ENCODE assay signal across 20 cellular contexts in genomic region chr4:78662661-78663060, GRCh38.
DNase-seq lines count a peak whose midpoint lies in the region; ATAC-seq, FAIRE-seq and TF ChIP-seq lines count a peak whose summit lies in the region.
"Had no signal": no experiment of that assay in that cellular context is flagged by ENCODE, and none has a peak within 500 bp of the region (broad histone marks: within the 10 kb centered on the region; RNA-seq: fewer than 3 reads in every experiment).

No MANE protein-coding gene starts in this region.

- BruUV-seq in GM12878 (replicated peaks; lab: Mats Ljungman, UMichigan), result no TSS peak

- no peak overlapping the region for H3K4me3 Mint-ChIP-seq in memory B cell
- H3K4me3 Mint-ChIP-seq: activated CD4-positive, alpha-beta T cell treated with anti-CD3 and anti-CD28 coated beads, Interleukin-2, amount 10 ng/mL, durations not matched to agents 7 days and 5 days; mesothelial cell of epicardium; nephron progenitor cell had no signal

- H4K20me1 ChIP-seq in GM12878 (ENCODE audit: control insufficient read depth, insufficient read depth), result no peaks in the 10 kb centered on the region

- CTCF ChIA-PET in GM12878 (lab: Yijun Ruan, JAX), result interaction anchor here (0.6 to 3.3 kb wide), 4 partner anchors 9 to 146 kb away, joined by 3 to 13 read pairs (median 4); no protein-coding TSS in a partner anchor

- peak overlapping the region; percentile 84 for H3K27ac Mint-ChIP-seq in memory B cell
- H3K27ac Mint-ChIP-seq: mesothelial cell of epicardium had no signal

- TF ChIP-seq EP300 in GM12878 (IDR thresholded peaks at IDR 0.05; ENCODE audit: borderline replicate concordance in 1 of 2, control insufficient read depth in 1 of 2, low read depth in 2 of 2, low read length in 2 of 2), result no peak

- SMC1A ChIA-PET in GM12878 (lab: Charles Lee; ENCODE audit: uncharacterized antibody, unreplicated experiment), result interaction anchor here (1.0 to 6.9 kb wide), 16 partner anchors 9 to 202 kb away, joined by 3 to 79 read pairs (median 7); no protein-coding TSS in a partner anchor

- in situ Hi-C loops in GM12878 (cut with MboI), result no loop called here

- H3K36me3 ChIP-seq in heart right ventricle, result no peaks in the 10 kb centered on the region
- no peaks in the 10 kb centered on the region for H3K36me3 ChIP-seq in GM12878 (ENCODE audit: control insufficient read depth in 2 of 2, insufficient read depth in 2 of 2, low read length in 1 of 2)
- no peaks in the 10 kb centered on the region for H3K36me3 ChIP-seq in upper lobe of right lung
- H3K36me3 ChIP-seq in prostate gland, result no peaks in the 10 kb centered on the region
- H3K36me3 ChIP-seq: cardiac muscle cell had no signal

- DNase-seq in heart right ventricle, result no peak
- no peak for DNase-seq in Right ventricle myocardium superior
- no peak for DNase-seq in GM12878 (ENCODE audit: low read depth, low spot score)
- DNase-seq in memory B cell (ENCODE audit: low spot score in 2 of 2), result no peak
- DNase-seq in upper lobe of right lung, result no peak
- DNase-seq in prostate gland (ENCODE audit: low spot score), result no peak
- DNase-seq: activated gamma-delta T cell; erythroblast; NCI-H2107; NCI-H524; nephron progenitor cell; stimulated activated CD4-positive, alpha-beta T cell treated with anti-CD3 and anti-CD28 coated beads, Interleukin-4, amount 100 ng/mL, for 4 hours had no signal

- TF ChIP-seq POLR2A in GM12878 (IDR thresholded peaks at IDR 0.05; ENCODE audit: low read depth, low read length), result no peak
- no peak for TF ChIP-seq POLR2A in prostate gland (IDR thresholded peaks at IDR 0.05)

- H3K9me3 ChIP-seq in heart right ventricle, result no peaks in the 10 kb centered on the region
- H3K9me3 ChIP-seq in GM12878 (replicated peaks; ENCODE audit: control insufficient read depth, insufficient read depth, low read length), result no peaks in the 10 kb centered on the region
- H3K9me3 ChIP-seq in upper lobe of right lung, result no peaks in the 10 kb centered on the region
- H3K9me3 ChIP-seq in prostate gland, result no peaks in the 10 kb centered on the region

- no peaks in the 10 kb centered on the region for H3K27me3 Mint-ChIP-seq in memory B cell
- H3K27me3 Mint-ChIP-seq: activated CD4-positive, alpha-beta T cell treated with anti-CD3 and anti-CD28 coated beads, Interleukin-2, amount 10 ng/mL, durations not matched to agents 7 days and 5 days; progenitor cell of endocrine pancreas had no signal

- no peaks in the 10 kb centered on the region for H3K36me3 Mint-ChIP-seq in memory B cell
- H3K36me3 Mint-ChIP-seq: mesothelial cell of epicardium had no signal

- H3K9ac ChIP-seq in GM12878 (ENCODE audit: control insufficient read depth, insufficient read depth, low read length), result no peak overlapping the region

- no peak for TF ChIP-seq RAD21 in GM12878 (IDR thresholded peaks at IDR 0.05; ENCODE audit: insufficient read depth, low read depth, low read length)

- H3K79me2 ChIP-seq in GM12878 (ENCODE audit: control insufficient read depth, insufficient read depth, low read length), result no peaks in the 10 kb centered on the region

- 93 to 97% methylated on average over 1 of the region's 1 CpG for WGBS in heart right ventricle, 2 donors
- 96% methylated on average over 1 of the region's 1 CpG for WGBS in GM12878 (ENCODE audit: insufficient coverage, insufficient replicate concordance, low lambda C conversion rate, missing lambda C conversion rate)
- whole genome bisulfite sequencing in prostate gland, result 85% methylated on average over 1 of the region's 1 CpG

- peak overlapping the region in 6 of 10 donors; percentile 47 to 84 (median 64) for H3K27ac ChIP-seq in heart right ventricle
- no peak overlapping the region for H3K27ac ChIP-seq in GM12878 (ENCODE audit: control insufficient read depth, insufficient read depth)
- H3K27ac ChIP-seq in upper lobe of right lung, result peak overlapping the region; percentile 38
- H3K27ac ChIP-seq in prostate gland, result no peak overlapping the region
- H3K27ac ChIP-seq: cardiac muscle cell had no signal

- peaks cover 51% of the 10 kb centered on the region for H3K4me1 Mint-ChIP-seq in memory B cell

- H3K4me3 ChIP-seq in heart right ventricle (no peak overlapping the region), GM12878 (no peak overlapping the region), upper lobe of right lung (no peak overlapping the region), prostate gland (no peak overlapping the region)
- H3K4me3 ChIP-seq: cardiac muscle cell, smooth muscle cell had no signal

- POLR2A ChIA-PET in GM12878 (lab: Charles Lee), result no interaction called here

- ATAC-seq in heart right ventricle (no peak), Right ventricle myocardium superior (ENCODE audit: poor library complexity) (no peak), GM12878 (no peak), memory B cell (ENCODE audit: low read depth) (no peak), upper lobe of right lung (no peak), GM18502 (IDR thresholded peaks at IDR 0.05; ENCODE audit: poor library complexity, unreplicated experiment) (no peak), HG02588 (IDR thresholded peaks at IDR 0.05; ENCODE audit: unreplicated experiment) (no peak)

- no peak for FAIRE-seq in GM12878 (lab: Jason Lieb, UNC)
- FAIRE-seq: frontal cortex had no signal

- TF ChIP-seq CTCF in heart right ventricle (IDR thresholded peaks at IDR 0.05), result no peak
- TF ChIP-seq CTCF in GM12878 (IDR thresholded peaks at IDR 0.05 in 2 of 3, conservative IDR thresholded peaks at IDR 0.05 in 1 of 3; ENCODE audit: control insufficient read depth in 2 of 3, extremely low read depth in 1 of 3, insufficient read depth in 1 of 3, low read depth in 3 of 3, low read length in 3 of 3), result no peak
- no peak for TF ChIP-seq CTCF in upper lobe of right lung (IDR thresholded peaks at IDR 0.05)
- TF ChIP-seq CTCF in prostate gland (IDR thresholded peaks at IDR 0.05), result no peak

- intact Hi-C loops in heart right ventricle (cut with DNase I), result no loop called here
- intact Hi-C loops in Right ventricle myocardium superior (cut with DNase I), result no loop called here
- intact Hi-C loops in GM12878 (cut with micrococcal nuclease; ENCODE audit: unreplicated experiment), result loop anchor here (1.0 to 5.0 kb wide), 4 partner anchors 49 to 200 kb away; partner anchors contain the start of gene BMP2K
- intact Hi-C loops in upper lobe of right lung (cut with DNase I), result no loop called here
- intact Hi-C loops in prostate gland (cut with DNase I), result no loop called here

- peaks cover 0 to 84% (median 38%) of the 10 kb centered on the region in 9 donors for H3K4me1 ChIP-seq in heart right ventricle
- peaks cover 29% of the 10 kb centered on the region for H3K4me1 ChIP-seq in GM12878 (ENCODE audit: control insufficient read depth, insufficient read depth, low read length)
- peaks cover 10% of the 10 kb centered on the region for H3K4me1 ChIP-seq in upper lobe of right lung
- no peaks in the 10 kb centered on the region for H3K4me1 ChIP-seq in prostate gland (replicated peaks)

- peak overlapping the region; percentile 94 for H3K4me2 ChIP-seq in GM12878 (ENCODE audit: control insufficient read depth, insufficient read depth)
- H3K4me2 ChIP-seq: smooth muscle cell had no signal

- H2AFZ ChIP-seq in GM12878 (ENCODE audit: control insufficient read depth, low read depth, low read length), result no peak overlapping the region

- RAD21 ChIA-PET in GM12878 (lab: Charles Lee; ENCODE audit: unreplicated experiment), result interaction anchor here (1.0 to 2.2 kb wide), 5 partner anchors 17 to 201 kb away, joined by 3 to 15 read pairs (median 5); no protein-coding TSS in a partner anchor

- H3K9me3 Mint-ChIP-seq in memory B cell, result peaks cover 2% of the 10 kb centered on the region
- H3K9me3 Mint-ChIP-seq: mesothelial cell of epicardium, nephron progenitor cell had no signal

- H3K27me3 ChIP-seq in heart right ventricle, result no peaks in the 10 kb centered on the region
- peaks cover 0 to 1% of the 10 kb centered on the region in 2 experiments; a peak in 1 of 4 replicates for H3K27me3 ChIP-seq in GM12878 (replicated peaks in 1 of 2; ENCODE audit: control insufficient read depth in 2 of 2, insufficient read depth in 2 of 2, low read length in 1 of 2)
- H3K27me3 ChIP-seq in upper lobe of right lung, result no peaks in the 10 kb centered on the region
- H3K27me3 ChIP-seq in prostate gland (replicated peaks; ENCODE audit: insufficient read depth), result no peaks in the 10 kb centered on the region
- H3K27me3 ChIP-seq: cardiac muscle cell had no signal

TF ChIP-seq in GM12878, 131 proteins besides CTCF, POLR2A, EP300 and RAD21 (continues in another document):
- TF ChIP-seq, protein P1, sequence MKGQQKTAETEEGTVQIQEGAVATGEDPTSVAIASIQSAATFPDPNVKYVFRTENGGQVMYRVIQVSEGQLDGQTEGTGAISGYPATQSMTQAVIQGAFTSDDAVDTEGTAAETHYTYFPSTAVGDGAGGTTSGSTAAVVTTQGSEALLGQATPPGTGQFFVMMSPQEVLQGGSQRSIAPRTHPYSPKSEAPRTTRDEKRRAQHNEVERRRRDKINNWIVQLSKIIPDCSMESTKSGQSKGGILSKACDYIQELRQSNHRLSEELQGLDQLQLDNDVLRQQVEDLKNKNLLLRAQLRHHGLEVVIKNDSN (IDR thresholded peaks at IDR 0.05; ENCODE audit: borderline replicate concordance, extremely low read length, insufficient read depth, low read depth, low read length), result no peak
- TF ChIP-seq MYB (IDR thresholded peaks at IDR 0.05; ENCODE audit: borderline replicate concordance, low read depth, low read length), result no peak
- TF ChIP-seq ZBTB33 (IDR thresholded peaks at IDR 0.05), result no peak

Comparison
In these comparisons a context has a peak if more than half of its experiments do, and no peak if none do; other contexts are left out.
1. H3K27ac ChIP-seq: peak in heart right ventricle (6 of 10) and upper lobe of right lung (single experiment); none in GM12878 (single experiment) and prostate gland (0 of 2).